8 cellular contexts compared by ENCODE assay signal in genomic region chr7:20241491-20242261, GRCh38. TPM values are rescaled to one million over a fixed set of nuclear protein-coding genes. Genes with fewer than 3 reads are reported as not detected.
DNase-seq lines count a peak whose midpoint lies in the region; ATAC-seq lines count a peak whose summit lies in the region.

No MANE protein-coding gene starts in this region.

- no peaks in the 10 kb centered on the region for H3K9me3 ChIP-seq in T-helper 17 cell (ENCODE audit: control insufficient read depth, low read length, poor library complexity, severe bottlenecking)

- H3K9me3 Mint-ChIP-seq in stimulated activated naive B cell treated with anti-CD40 and anti-IgM and Interleukin-4, amounts not matched to agents 10 μg/mL and 1 μg/mL and 100 μg/mL, for 72 hours: peaks cover 0 to 3% of the 10 kb centered on the region in 2 donors

- no peaks in the 10 kb centered on the region for H3K27me3 Mint-ChIP-seq in stimulated activated naive B cell treated with anti-CD40 and anti-IgM and Interleukin-4, amounts not matched to agents 10 μg/mL and 1 μg/mL and 100 μg/mL, for 72 hours
- H3K27me3 Mint-ChIP-seq in T-helper 17 cell: no peaks in the 10 kb centered on the region

- H3K4me1 Mint-ChIP-seq in stimulated activated naive B cell treated with anti-CD40 and anti-IgM and Interleukin-4, amounts not matched to agents 10 μg/mL and 1 μg/mL and 100 μg/mL, for 72 hours: peaks cover 39 to 54% of the 10 kb centered on the region in 2 donors
- no peaks in the 10 kb centered on the region for H3K4me1 Mint-ChIP-seq in T-helper 17 cell

- peaks cover 1 to 6% of the 10 kb centered on the region in 2 donors for H3K36me3 Mint-ChIP-seq in stimulated activated naive B cell treated with anti-CD40 and anti-IgM and Interleukin-4, amounts not matched to agents 10 μg/mL and 1 μg/mL and 100 μg/mL, for 72 hours
- H3K36me3 Mint-ChIP-seq in T-helper 17 cell (ENCODE audit: low read depth): no peaks in the 10 kb centered on the region

- no peak overlapping the region for H3K4me3 Mint-ChIP-seq in stimulated activated naive B cell treated with anti-CD40 and anti-IgM and Interleukin-4, amounts not matched to agents 10 μg/mL and 1 μg/mL and 100 μg/mL, for 72 hours
- no peak overlapping the region for H3K4me3 Mint-ChIP-seq in T-helper 17 cell

- peak overlapping the region; percentile 67 for H3K27ac Mint-ChIP-seq in stimulated activated naive B cell treated with anti-CD40 and anti-IgM and Interleukin-4, amounts not matched to agents 10 μg/mL and 1 μg/mL and 100 μg/mL, for 72 hours
- H3K27ac Mint-ChIP-seq in T-helper 17 cell: no peak overlapping the region

- DNase-seq in NCI-H1105 treated with DMSO at 0.1 percent for 48 hours (lab: John Stamatoyannopoulos, UW) (peak; percentile 42), NCI-H1105 (lab: John Stamatoyannopoulos, UW) (no peak), amniotic epithelial cell (ENCODE audit: low read depth) (peak; percentile 16), NCI-H2227 treated with DMSO at 0.1 percent for 48 hours (lab: John Stamatoyannopoulos, UW) (no peak), T-helper 17 cell (no peak)
- DNase-seq in stimulated activated naive B cell treated with anti-CD40 and anti-IgM and Interleukin-4, amounts not matched to agents 10 μg/mL and 1 μg/mL and 100 μg/mL, for 72 hours: peak; percentile 39

- peak; percentile 26 for ATAC-seq in HG03520 (IDR thresholded peaks at IDR 0.05; ENCODE audit: unreplicated experiment)
- ATAC-seq in stimulated activated naive B cell treated with anti-CD40 and anti-IgM and Interleukin-4, amounts not matched to agents 10 μg/mL and 1 μg/mL and 100 μg/mL, for 72 hours (replicated peaks): peak; percentile 56 to 59
- ATAC-seq in T-helper 17 cell: no peak
- no peak for ATAC-seq in HG02981 (IDR thresholded peaks at IDR 0.05; ENCODE audit: unreplicated experiment)

RNA-seq across cellular contexts. Expression of gene MACC1, which starts 24.5 kb away (rescaled TPM):
- under 1 TPM; 0.42 to 0.65 TPM for total RNA-seq in T-helper 17 cell

Comparison
In these comparisons a context has a peak if more than half of its experiments do, and no peak if none do; other contexts are left out.
1. DNase-seq: peak in NCI-H1105 treated with DMSO at 0.1 percent for 48 hours (single experiment), amniotic epithelial cell (single experiment) and stimulated activated naive B cell treated with anti-CD40 and anti-IgM and Interleukin-4, amounts not matched to agents 10 μg/mL and 1 μg/mL and 100 μg/mL, for 72 hours (single experiment); none in NCI-H1105 (single experiment), NCI-H2227 treated with DMSO at 0.1 percent for 48 hours (single experiment) and T-helper 17 cell (0 of 3).
2. ATAC-seq: peak in HG03520 (single experiment) and stimulated activated naive B cell treated with anti-CD40 and anti-IgM and Interleukin-4, amounts not matched to agents 10 μg/mL and 1 μg/mL and 100 μg/mL, for 72 hours (2 of 2); none in T-helper 17 cell (single experiment) and HG02981 (single experiment).